In genomic region chr19:38837656-38838121, GRCh38 we compare ENCODE assay signal across 1 cellular context.
TF ChIP-seq lines count a peak whose summit lies in the region.

No MANE protein-coding gene starts in this region.

TF ChIP-seq in HepG2, 621 proteins besides CTCF, POLR2A, EP300 and RAD21 (continued from another document and continues in another):
- TF ChIP-seq ZFY (CRISPR knock-in tag; IDR thresholded peaks at IDR 0.05) (no peak), SRSF4 (IDR thresholded peaks at IDR 0.05; ENCODE audit: low read depth, low read length, poor library complexity, severe bottlenecking) (no peak), ERF (CRISPR knock-in tag; IDR thresholded peaks at IDR 0.05) (0 out of 2 replicates have a peak, but pooled peaks have one; percentile 29), ATF7-NPFF (CRISPR knock-in tag; IDR thresholded peaks at IDR 0.05; ENCODE audit: low read depth) (no peak), ZNF691 (CRISPR knock-in tag; IDR thresholded peaks at IDR 0.05; ENCODE audit: borderline replicate concordance, low read depth) (peak; percentile 33; the same call in 1 of the 2 replicates), ZNF766 (CRISPR knock-in tag; IDR thresholded peaks at IDR 0.05; ENCODE audit: borderline replicate concordance) (peak; percentile 32; the same call in 1 of the 2 replicates), HES4 (CRISPR knock-in tag; IDR thresholded peaks at IDR 0.05; ENCODE audit: borderline replicate concordance) (no peak), MIXL1 (CRISPR knock-in tag; IDR thresholded peaks at IDR 0.05) (peak; percentile 62; the same call in 1 of the 2 replicates), ONECUT2 (CRISPR knock-in tag; IDR thresholded peaks at IDR 0.05) (no peak), ELF3 (CRISPR knock-in tag; IDR thresholded peaks at IDR 0.05) (peak; percentile 33; the same call in 1 of the 2 replicates), ZFX (CRISPR knock-in tag; IDR thresholded peaks at IDR 0.05; ENCODE audit: low read depth) (peak; percentile 39; the same call in 1 of the 2 replicates), FOXA1 (IDR thresholded peaks at IDR 0.05) (no peak), FOXA1 (CRISPR knock-in tag; IDR thresholded peaks at IDR 0.05) (peak; percentile 74), FOXP1 (IDR thresholded peaks at IDR 0.05) (no peak), FOXP1 (CRISPR knock-in tag; IDR thresholded peaks at IDR 0.05) (peak; percentile 34; the same call in 1 of the 2 replicates), MEF2D (CRISPR knock-in tag; IDR thresholded peaks at IDR 0.05) (0 out of 2 replicates have a peak, but pooled peaks have one; percentile 44), CREB1 (IDR thresholded peaks at IDR 0.05) (no peak), CREB1 (CRISPR knock-in tag; IDR thresholded peaks at IDR 0.05) (no peak), GATAD2A (CRISPR knock-in tag; IDR thresholded peaks at IDR 0.05) (peak; percentile 66), RFX1 (IDR thresholded peaks at IDR 0.05) (no peak), FOXA3 (CRISPR knock-in tag; IDR thresholded peaks at IDR 0.05) (peak; percentile 55; the same call in 1 of the 2 replicates), ZNF354B (CRISPR knock-in tag; IDR thresholded peaks at IDR 0.05) (no peak), TBX3 (IDR thresholded peaks at IDR 0.05; ENCODE audit: borderline replicate concordance) (no peak), RXRB (CRISPR knock-in tag; IDR thresholded peaks at IDR 0.05; ENCODE audit: borderline replicate concordance) (peak; percentile 30; the same call in 1 of the 2 replicates), TBX2 (CRISPR knock-in tag; IDR thresholded peaks at IDR 0.05; ENCODE audit: borderline replicate concordance) (no peak), HDAC2 (CRISPR knock-in tag; IDR thresholded peaks at IDR 0.05) (peak; percentile 62; the same call in 1 of the 2 replicates), RBM22 (optimal IDR thresholded peaks at IDR 0.05; ENCODE audit: low read length) (peak; percentile 94), HNF1B (CRISPR knock-in tag; IDR thresholded peaks at IDR 0.05) (peak; percentile 26; the same call in 1 of the 2 replicates), TARDBP (CRISPR knock-in tag; IDR thresholded peaks at IDR 0.05) (0 out of 2 replicates have a peak, but pooled peaks have one; percentile 23), NFRKB (IDR thresholded peaks at IDR 0.05) (no peak), TP53 (CRISPR knock-in tag; conservative IDR thresholded peaks at IDR 0.05) (no peak), ZNF672 (CRISPR knock-in tag; IDR thresholded peaks at IDR 0.05) (no peak), BRCA1 (CRISPR knock-in tag; IDR thresholded peaks at IDR 0.05) (no peak), SOX5 (CRISPR knock-in tag; IDR thresholded peaks at IDR 0.05; ENCODE audit: borderline replicate concordance) (peak; percentile 23; the same call in 1 of the 2 replicates), DPF2 (CRISPR knock-in tag; IDR thresholded peaks at IDR 0.05; ENCODE audit: borderline replicate concordance, low read depth) (0 out of 2 replicates have a peak, but pooled peaks have one; percentile 44), HNF4G (IDR thresholded peaks at IDR 0.05; ENCODE audit: borderline replicate concordance, low read depth, low read length) (no peak), HNF4G (CRISPR knock-in tag; IDR thresholded peaks at IDR 0.05; ENCODE audit: borderline replicate concordance, low read depth) (no peak)
- TF ChIP-seq, protein P1, sequence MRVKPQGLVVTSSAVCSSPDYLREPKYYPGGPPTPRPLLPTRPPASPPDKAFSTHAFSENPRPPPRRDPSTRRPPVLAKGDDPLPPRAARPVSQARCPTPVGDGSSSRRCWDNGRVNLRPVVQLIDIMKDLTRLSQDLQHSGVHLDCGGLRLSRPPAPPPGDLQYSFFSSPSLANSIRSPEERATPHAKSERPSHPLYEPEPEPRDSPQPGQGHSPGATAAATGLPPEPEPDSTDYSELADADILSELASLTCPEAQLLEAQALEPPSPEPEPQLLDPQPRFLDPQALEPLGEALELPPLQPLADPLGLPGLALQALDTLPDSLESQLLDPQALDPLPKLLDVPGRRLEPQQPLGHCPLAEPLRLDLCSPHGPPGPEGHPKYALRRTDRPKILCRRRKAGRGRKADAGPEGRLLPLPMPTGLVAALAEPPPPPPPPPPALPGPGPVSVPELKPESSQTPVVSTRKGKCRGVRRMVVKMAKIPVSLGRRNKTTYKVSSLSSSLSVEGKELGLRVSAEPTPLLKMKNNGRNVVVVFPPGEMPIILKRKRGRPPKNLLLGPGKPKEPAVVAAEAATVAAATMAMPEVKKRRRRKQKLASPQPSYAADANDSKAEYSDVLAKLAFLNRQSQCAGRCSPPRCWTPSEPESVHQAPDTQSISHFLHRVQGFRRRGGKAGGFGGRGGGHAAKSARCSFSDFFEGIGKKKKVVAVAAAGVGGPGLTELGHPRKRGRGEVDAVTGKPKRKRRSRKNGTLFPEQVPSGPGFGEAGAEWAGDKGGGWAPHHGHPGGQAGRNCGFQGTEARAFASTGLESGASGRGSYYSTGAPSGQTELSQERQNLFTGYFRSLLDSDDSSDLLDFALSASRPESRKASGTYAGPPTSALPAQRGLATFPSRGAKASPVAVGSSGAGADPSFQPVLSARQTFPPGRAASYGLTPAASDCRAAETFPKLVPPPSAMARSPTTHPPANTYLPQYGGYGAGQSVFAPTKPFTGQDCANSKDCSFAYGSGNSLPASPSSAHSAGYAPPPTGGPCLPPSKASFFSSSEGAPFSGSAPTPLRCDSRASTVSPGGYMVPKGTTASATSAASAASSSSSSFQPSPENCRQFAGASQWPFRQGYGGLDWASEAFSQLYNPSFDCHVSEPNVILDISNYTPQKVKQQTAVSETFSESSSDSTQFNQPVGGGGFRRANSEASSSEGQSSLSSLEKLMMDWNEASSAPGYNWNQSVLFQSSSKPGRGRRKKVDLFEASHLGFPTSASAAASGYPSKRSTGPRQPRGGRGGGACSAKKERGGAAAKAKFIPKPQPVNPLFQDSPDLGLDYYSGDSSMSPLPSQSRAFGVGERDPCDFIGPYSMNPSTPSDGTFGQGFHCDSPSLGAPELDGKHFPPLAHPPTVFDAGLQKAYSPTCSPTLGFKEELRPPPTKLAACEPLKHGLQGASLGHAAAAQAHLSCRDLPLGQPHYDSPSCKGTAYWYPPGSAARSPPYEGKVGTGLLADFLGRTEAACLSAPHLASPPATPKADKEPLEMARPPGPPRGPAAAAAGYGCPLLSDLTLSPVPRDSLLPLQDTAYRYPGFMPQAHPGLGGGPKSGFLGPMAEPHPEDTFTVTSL (CRISPR knock-in tag; IDR thresholded peaks at IDR 0.05; ENCODE audit: borderline replicate concordance): 0 out of 2 replicates have a peak, but pooled peaks have one; percentile 28
- TF ChIP-seq, protein P2, sequence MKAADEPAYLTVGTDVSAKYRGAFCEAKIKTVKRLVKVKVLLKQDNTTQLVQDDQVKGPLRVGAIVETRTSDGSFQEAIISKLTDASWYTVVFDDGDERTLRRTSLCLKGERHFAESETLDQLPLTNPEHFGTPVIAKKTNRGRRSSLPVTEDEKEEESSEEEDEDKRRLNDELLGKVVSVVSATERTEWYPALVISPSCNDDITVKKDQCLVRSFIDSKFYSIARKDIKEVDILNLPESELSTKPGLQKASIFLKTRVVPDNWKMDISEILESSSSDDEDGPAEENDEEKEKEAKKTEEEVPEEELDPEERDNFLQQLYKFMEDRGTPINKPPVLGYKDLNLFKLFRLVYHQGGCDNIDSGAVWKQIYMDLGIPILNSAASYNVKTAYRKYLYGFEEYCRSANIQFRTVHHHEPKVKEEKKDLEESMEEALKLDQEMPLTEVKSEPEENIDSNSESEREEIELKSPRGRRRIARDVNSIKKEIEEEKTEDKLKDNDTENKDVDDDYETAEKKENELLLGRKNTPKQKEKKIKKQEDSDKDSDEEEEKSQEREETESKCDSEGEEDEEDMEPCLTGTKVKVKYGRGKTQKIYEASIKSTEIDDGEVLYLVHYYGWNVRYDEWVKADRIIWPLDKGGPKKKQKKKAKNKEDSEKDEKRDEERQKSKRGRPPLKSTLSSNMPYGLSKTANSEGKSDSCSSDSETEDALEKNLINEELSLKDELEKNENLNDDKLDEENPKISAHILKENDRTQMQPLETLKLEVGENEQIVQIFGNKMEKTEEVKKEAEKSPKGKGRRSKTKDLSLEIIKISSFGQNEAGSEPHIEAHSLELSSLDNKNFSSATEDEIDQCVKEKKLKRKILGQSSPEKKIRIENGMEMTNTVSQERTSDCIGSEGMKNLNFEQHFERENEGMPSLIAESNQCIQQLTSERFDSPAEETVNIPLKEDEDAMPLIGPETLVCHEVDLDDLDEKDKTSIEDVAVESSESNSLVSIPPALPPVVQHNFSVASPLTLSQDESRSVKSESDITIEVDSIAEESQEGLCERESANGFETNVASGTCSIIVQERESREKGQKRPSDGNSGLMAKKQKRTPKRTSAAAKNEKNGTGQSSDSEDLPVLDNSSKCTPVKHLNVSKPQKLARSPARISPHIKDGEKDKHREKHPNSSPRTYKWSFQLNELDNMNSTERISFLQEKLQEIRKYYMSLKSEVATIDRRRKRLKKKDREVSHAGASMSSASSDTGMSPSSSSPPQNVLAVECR (CRISPR knock-in tag; IDR thresholded peaks at IDR 0.05; ENCODE audit: borderline replicate concordance): no peak
- TF ChIP-seq, protein P3, sequence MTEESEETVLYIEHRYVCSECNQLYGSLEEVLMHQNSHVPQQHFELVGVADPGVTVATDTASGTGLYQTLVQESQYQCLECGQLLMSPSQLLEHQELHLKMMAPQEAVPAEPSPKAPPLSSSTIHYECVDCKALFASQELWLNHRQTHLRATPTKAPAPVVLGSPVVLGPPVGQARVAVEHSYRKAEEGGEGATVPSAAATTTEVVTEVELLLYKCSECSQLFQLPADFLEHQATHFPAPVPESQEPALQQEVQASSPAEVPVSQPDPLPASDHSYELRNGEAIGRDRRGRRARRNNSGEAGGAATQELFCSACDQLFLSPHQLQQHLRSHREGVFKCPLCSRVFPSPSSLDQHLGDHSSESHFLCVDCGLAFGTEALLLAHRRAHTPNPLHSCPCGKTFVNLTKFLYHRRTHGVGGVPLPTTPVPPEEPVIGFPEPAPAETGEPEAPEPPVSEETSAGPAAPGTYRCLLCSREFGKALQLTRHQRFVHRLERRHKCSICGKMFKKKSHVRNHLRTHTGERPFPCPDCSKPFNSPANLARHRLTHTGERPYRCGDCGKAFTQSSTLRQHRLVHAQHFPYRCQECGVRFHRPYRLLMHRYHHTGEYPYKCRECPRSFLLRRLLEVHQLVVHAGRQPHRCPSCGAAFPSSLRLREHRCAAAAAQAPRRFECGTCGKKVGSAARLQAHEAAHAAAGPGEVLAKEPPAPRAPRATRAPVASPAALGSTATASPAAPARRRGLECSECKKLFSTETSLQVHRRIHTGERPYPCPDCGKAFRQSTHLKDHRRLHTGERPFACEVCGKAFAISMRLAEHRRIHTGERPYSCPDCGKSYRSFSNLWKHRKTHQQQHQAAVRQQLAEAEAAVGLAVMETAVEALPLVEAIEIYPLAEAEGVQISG (CRISPR knock-in tag; IDR thresholded peaks at IDR 0.05): peak; percentile 10; the same call in 1 of the 2 replicates
- TF ChIP-seq, protein P4, sequence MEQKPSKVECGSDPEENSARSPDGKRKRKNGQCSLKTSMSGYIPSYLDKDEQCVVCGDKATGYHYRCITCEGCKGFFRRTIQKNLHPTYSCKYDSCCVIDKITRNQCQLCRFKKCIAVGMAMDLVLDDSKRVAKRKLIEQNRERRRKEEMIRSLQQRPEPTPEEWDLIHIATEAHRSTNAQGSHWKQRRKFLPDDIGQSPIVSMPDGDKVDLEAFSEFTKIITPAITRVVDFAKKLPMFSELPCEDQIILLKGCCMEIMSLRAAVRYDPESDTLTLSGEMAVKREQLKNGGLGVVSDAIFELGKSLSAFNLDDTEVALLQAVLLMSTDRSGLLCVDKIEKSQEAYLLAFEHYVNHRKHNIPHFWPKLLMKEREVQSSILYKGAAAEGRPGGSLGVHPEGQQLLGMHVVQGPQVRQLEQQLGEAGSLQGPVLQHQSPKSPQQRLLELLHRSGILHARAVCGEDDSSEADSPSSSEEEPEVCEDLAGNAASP (CRISPR knock-in tag; IDR thresholded peaks at IDR 0.05; ENCODE audit: borderline replicate concordance): 0 out of 2 replicates have a peak, but pooled peaks have one; percentile 17
- TF ChIP-seq, protein P5, sequence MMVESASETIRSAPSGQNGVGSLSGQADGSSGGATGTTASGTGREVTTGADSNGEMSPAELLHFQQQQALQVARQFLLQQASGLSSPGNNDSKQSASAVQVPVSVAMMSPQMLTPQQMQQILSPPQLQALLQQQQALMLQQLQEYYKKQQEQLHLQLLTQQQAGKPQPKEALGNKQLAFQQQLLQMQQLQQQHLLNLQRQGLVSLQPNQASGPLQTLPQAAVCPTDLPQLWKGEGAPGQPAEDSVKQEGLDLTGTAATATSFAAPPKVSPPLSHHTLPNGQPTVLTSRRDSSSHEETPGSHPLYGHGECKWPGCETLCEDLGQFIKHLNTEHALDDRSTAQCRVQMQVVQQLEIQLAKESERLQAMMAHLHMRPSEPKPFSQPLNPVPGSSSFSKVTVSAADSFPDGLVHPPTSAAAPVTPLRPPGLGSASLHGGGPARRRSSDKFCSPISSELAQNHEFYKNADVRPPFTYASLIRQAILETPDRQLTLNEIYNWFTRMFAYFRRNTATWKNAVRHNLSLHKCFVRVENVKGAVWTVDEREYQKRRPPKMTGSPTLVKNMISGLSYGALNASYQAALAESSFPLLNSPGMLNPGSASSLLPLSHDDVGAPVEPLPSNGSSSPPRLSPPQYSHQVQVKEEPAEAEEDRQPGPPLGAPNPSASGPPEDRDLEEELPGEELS (CRISPR knock-in tag; IDR thresholded peaks at IDR 0.05): peak; percentile 59
